Comparison of ENCODE assay signal across 8 cellular contexts in genomic region chr11:120432056-120433018, GRCh38.
DNase-seq lines count a peak whose midpoint lies in the region; ATAC-seq and TF ChIP-seq lines count a peak whose summit lies in the region.

No MANE protein-coding gene starts in this region.

- peaks cover 7% of the 10 kb centered on the region for H3K36me3 Mint-ChIP-seq in activated CD4-positive, alpha-beta memory T cell treated with anti-CD3 and anti-CD28 coated beads for 36 hours
- no peaks in the 10 kb centered on the region for H3K36me3 Mint-ChIP-seq in stimulated activated effector memory CD8-positive, alpha-beta T cell treated with anti-CD3 and anti-CD28 coated beads, Interleukin-12 subunit alpha, Interleukin-12 subunit beta, amount 100 ng/mL, for 72 hours

- no peaks in the 10 kb centered on the region for H3K27me3 ChIP-seq in heart right ventricle

- H3K4me3 Mint-ChIP-seq in activated CD4-positive, alpha-beta memory T cell treated with anti-CD3 and anti-CD28 coated beads for 36 hours: no peak overlapping the region
- H3K4me3 Mint-ChIP-seq in stimulated activated effector memory CD8-positive, alpha-beta T cell treated with anti-CD3 and anti-CD28 coated beads, Interleukin-12 subunit alpha, Interleukin-12 subunit beta, amount 100 ng/mL, for 72 hours: no peak overlapping the region

- H3K4me3 ChIP-seq in heart right ventricle: no peak overlapping the region

- no peaks in the 10 kb centered on the region for H3K27me3 Mint-ChIP-seq in activated CD4-positive, alpha-beta memory T cell treated with anti-CD3 and anti-CD28 coated beads for 36 hours

- 38 to 41% methylated on average over 4 of the region's 4 CpGs for WGBS in heart right ventricle, 2 donors

- peaks cover 0 to 30% (median 22%) of the 10 kb centered on the region in 9 donors for H3K4me1 ChIP-seq in heart right ventricle

- peak overlapping the region; percentile 51 for H3K27ac Mint-ChIP-seq in activated CD4-positive, alpha-beta memory T cell treated with anti-CD3 and anti-CD28 coated beads for 36 hours
- peak overlapping the region; percentile 78 for H3K27ac Mint-ChIP-seq in stimulated activated effector memory CD8-positive, alpha-beta T cell treated with anti-CD3 and anti-CD28 coated beads, Interleukin-12 subunit alpha, Interleukin-12 subunit beta, amount 100 ng/mL, for 72 hours

- no peaks in the 10 kb centered on the region for H3K9me3 Mint-ChIP-seq in activated CD4-positive, alpha-beta memory T cell treated with anti-CD3 and anti-CD28 coated beads for 36 hours
- H3K9me3 Mint-ChIP-seq in stimulated activated effector memory CD8-positive, alpha-beta T cell treated with anti-CD3 and anti-CD28 coated beads, Interleukin-12 subunit alpha, Interleukin-12 subunit beta, amount 100 ng/mL, for 72 hours: no peaks in the 10 kb centered on the region

- no peak for TF ChIP-seq CTCF in heart right ventricle (IDR thresholded peaks at IDR 0.05)

- H3K9me3 ChIP-seq in heart right ventricle: no peaks in the 10 kb centered on the region

- peaks cover 17% of the 10 kb centered on the region for H3K4me1 Mint-ChIP-seq in activated CD4-positive, alpha-beta memory T cell treated with anti-CD3 and anti-CD28 coated beads for 36 hours (ENCODE audit: low read depth)
- H3K4me1 Mint-ChIP-seq in stimulated activated effector memory CD8-positive, alpha-beta T cell treated with anti-CD3 and anti-CD28 coated beads, Interleukin-12 subunit alpha, Interleukin-12 subunit beta, amount 100 ng/mL, for 72 hours: peaks cover 17% of the 10 kb centered on the region

- peak overlapping the region in 8 of 10 donors; percentile 34 to 84 (median 74) for H3K27ac ChIP-seq in heart right ventricle

- intact Hi-C loops in activated CD4-positive, alpha-beta memory T cell treated with anti-CD3 and anti-CD28 coated beads for 36 hours (cut with micrococcal nuclease): loop anchor here (2.0 kb wide), 1 partner anchor 88 kb away; no protein-coding TSS in a partner anchor
- intact Hi-C loops in heart right ventricle (cut with DNase I): loop anchor here in 9 of 10 donors (1.0 to 10.0 kb wide), 6 partner anchors 52 to 98 kb away; partner anchors contain the start of gene ARHGEF12 (in 6 of the 9)

- DNase-seq in Caki2 (ENCODE audit: low read depth) (peak; percentile 89), heart right ventricle (peak in 1 of 2 donors; percentile 64), NAMALWA (ENCODE audit: low spot score) (no peak)
- peak; percentile 11 for DNase-seq in activated CD4-positive, alpha-beta memory T cell treated with anti-CD3 and anti-CD28 coated beads for 36 hours
- no peak for DNase-seq in stimulated activated effector memory CD8-positive, alpha-beta T cell treated with anti-CD3 and anti-CD28 coated beads, Interleukin-12 subunit alpha, Interleukin-12 subunit beta, amount 100 ng/mL, for 72 hours (ENCODE audit: low spot score in 2 of 2)

- POLR2A ChIA-PET in activated CD4-positive, alpha-beta memory T cell treated with anti-CD3 and anti-CD28 coated beads for 36 hours (lab: Charles Lee): interaction anchor here (0.6 kb wide), 1 partner anchor 264 kb away, joined by 4 read pairs; no protein-coding TSS in a partner anchor

- in situ Hi-C loops in Caki2 (cut with HindIII; ENCODE audit: low pct_unique_long_range_greater_than_20kb, low sequenced_read_pairs): no loop called here

- peak; percentile 69 for ATAC-seq in HG03571 (IDR thresholded peaks at IDR 0.05; ENCODE audit: unreplicated experiment)
- peak; percentile 88 to 97 (median 94) for ATAC-seq in heart right ventricle
- ATAC-seq in stimulated activated effector memory CD8-positive, alpha-beta T cell treated with anti-CD3 and anti-CD28 coated beads, Interleukin-12 subunit alpha, Interleukin-12 subunit beta, amount 100 ng/mL, for 72 hours: peak; percentile 92
- no peak for ATAC-seq in HG03457 (IDR thresholded peaks at IDR 0.05; ENCODE audit: unreplicated experiment)
- no peak for ATAC-seq in HG02588 (IDR thresholded peaks at IDR 0.05; ENCODE audit: unreplicated experiment)

- peaks cover 0 to 95% (median 13%) of the 10 kb centered on the region in 9 donors for H3K36me3 ChIP-seq in heart right ventricle

- CTCF ChIA-PET in activated CD4-positive, alpha-beta memory T cell treated with anti-CD3 and anti-CD28 coated beads for 36 hours (lab: Charles Lee): interaction anchor here (0.6 kb wide), 1 partner anchor 26 kb away, joined by 3 read pairs; no protein-coding TSS in a partner anchor

Comparison
In these comparisons a context has a peak if more than half of its experiments do, and no peak if none do; other contexts are left out.
1. DNase-seq: peak in Caki2 (single experiment) and activated CD4-positive, alpha-beta memory T cell treated with anti-CD3 and anti-CD28 coated beads for 36 hours (single experiment); none in stimulated activated effector memory CD8-positive, alpha-beta T cell treated with anti-CD3 and anti-CD28 coated beads, Interleukin-12 subunit alpha, Interleukin-12 subunit beta, amount 100 ng/mL, for 72 hours (0 of 2) and NAMALWA (single experiment).
2. ATAC-seq: peak in HG03571 (single experiment), heart right ventricle (8 of 8) and stimulated activated effector memory CD8-positive, alpha-beta T cell treated with anti-CD3 and anti-CD28 coated beads, Interleukin-12 subunit alpha, Interleukin-12 subunit beta, amount 100 ng/mL, for 72 hours (single experiment); none in HG03457 (single experiment) and HG02588 (single experiment).